In genomic region chr2:208356846-208357574, GRCh38 we compare ENCODE assay signal across 1 cellular context.
TF ChIP-seq lines count a peak whose summit lies in the region.

No MANE protein-coding gene starts in this region.

TF ChIP-seq in WTC11, 78 proteins besides CTCF, POLR2A, EP300 and RAD21 (continued from another document):
- TF ChIP-seq, protein P1, sequence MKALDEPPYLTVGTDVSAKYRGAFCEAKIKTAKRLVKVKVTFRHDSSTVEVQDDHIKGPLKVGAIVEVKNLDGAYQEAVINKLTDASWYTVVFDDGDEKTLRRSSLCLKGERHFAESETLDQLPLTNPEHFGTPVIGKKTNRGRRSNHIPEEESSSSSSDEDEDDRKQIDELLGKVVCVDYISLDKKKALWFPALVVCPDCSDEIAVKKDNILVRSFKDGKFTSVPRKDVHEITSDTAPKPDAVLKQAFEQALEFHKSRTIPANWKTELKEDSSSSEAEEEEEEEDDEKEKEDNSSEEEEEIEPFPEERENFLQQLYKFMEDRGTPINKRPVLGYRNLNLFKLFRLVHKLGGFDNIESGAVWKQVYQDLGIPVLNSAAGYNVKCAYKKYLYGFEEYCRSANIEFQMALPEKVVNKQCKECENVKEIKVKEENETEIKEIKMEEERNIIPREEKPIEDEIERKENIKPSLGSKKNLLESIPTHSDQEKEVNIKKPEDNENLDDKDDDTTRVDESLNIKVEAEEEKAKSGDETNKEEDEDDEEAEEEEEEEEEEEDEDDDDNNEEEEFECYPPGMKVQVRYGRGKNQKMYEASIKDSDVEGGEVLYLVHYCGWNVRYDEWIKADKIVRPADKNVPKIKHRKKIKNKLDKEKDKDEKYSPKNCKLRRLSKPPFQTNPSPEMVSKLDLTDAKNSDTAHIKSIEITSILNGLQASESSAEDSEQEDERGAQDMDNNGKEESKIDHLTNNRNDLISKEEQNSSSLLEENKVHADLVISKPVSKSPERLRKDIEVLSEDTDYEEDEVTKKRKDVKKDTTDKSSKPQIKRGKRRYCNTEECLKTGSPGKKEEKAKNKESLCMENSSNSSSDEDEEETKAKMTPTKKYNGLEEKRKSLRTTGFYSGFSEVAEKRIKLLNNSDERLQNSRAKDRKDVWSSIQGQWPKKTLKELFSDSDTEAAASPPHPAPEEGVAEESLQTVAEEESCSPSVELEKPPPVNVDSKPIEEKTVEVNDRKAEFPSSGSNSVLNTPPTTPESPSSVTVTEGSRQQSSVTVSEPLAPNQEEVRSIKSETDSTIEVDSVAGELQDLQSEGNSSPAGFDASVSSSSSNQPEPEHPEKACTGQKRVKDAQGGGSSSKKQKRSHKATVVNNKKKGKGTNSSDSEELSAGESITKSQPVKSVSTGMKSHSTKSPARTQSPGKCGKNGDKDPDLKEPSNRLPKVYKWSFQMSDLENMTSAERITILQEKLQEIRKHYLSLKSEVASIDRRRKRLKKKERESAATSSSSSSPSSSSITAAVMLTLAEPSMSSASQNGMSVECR (CRISPR knock-in tag; IDR thresholded peaks at IDR 0.05; ENCODE audit: borderline replicate concordance), result no peak
